ENCODE assay signal across 8 cellular contexts in genomic region chr11:6468712-6469495, GRCh38. TPM values are rescaled to one million over a fixed set of nuclear protein-coding genes. Genes with fewer than 3 reads are reported as not detected.
DNase-seq lines count a peak whose midpoint lies in the region; ATAC-seq and TF ChIP-seq lines count a peak whose summit lies in the region.

No MANE protein-coding gene starts in this region.

- peaks cover 16% of the 10 kb centered on the region for H3K36me3 Mint-ChIP-seq in CD8-positive, alpha-beta T cell

- no peak overlapping the region for H3K27ac ChIP-seq in SJSA1
- H3K27ac ChIP-seq in fibroblast of lung (ENCODE audit: insufficient read depth, low read length) = no peak overlapping the region
- no peak overlapping the region for H3K27ac ChIP-seq in CD8-positive, alpha-beta T cell (ENCODE audit: low read depth, low read length)

- H3K27me3 ChIP-seq in SJSA1 (replicated peaks) (no peaks in the 10 kb centered on the region), fibroblast of lung (ENCODE audit: control insufficient read depth, insufficient read depth, low read length) (no peaks in the 10 kb centered on the region), mucosa of stomach (ENCODE audit: control insufficient read depth, insufficient read depth, low read length) (no peaks in the 10 kb centered on the region)
- no peaks in the 10 kb centered on the region for H3K27me3 ChIP-seq in CD8-positive, alpha-beta T cell (ENCODE audit: insufficient read depth, low read length)

- H3K9me3 ChIP-seq in SJSA1 (replicated peaks) (no peaks in the 10 kb centered on the region), fibroblast of lung (ENCODE audit: control insufficient read depth, insufficient read depth, low read depth, low read length) (no peaks in the 10 kb centered on the region), mucosa of stomach (ENCODE audit: control insufficient read depth, low read length) (no peaks in the 10 kb centered on the region)
- H3K9me3 ChIP-seq in CD8-positive, alpha-beta T cell (ENCODE audit: low read length) = no peaks in the 10 kb centered on the region

- no peaks in the 10 kb centered on the region for H3K36me3 ChIP-seq in SJSA1
- H3K36me3 ChIP-seq in fibroblast of lung (ENCODE audit: control insufficient read depth, insufficient read depth, low read length) = peaks cover 4% of the 10 kb centered on the region
- H3K36me3 ChIP-seq in mucosa of stomach (ENCODE audit: control insufficient read depth, insufficient read depth, low read length) = no peaks in the 10 kb centered on the region
- peaks cover 4% of the 10 kb centered on the region for H3K36me3 ChIP-seq in CD8-positive, alpha-beta T cell (ENCODE audit: insufficient read depth, low read length)

- no peak overlapping the region for H3K27ac Mint-ChIP-seq in CD8-positive, alpha-beta T cell

- H3K4me1 ChIP-seq in SJSA1 (replicated peaks) = no peaks in the 10 kb centered on the region
- H3K4me1 ChIP-seq in fibroblast of lung (ENCODE audit: control insufficient read depth, extremely low read depth, insufficient read depth, low read length) = peaks cover 11% of the 10 kb centered on the region
- peaks cover 19% of the 10 kb centered on the region for H3K4me1 ChIP-seq in mucosa of stomach (ENCODE audit: control insufficient read depth, insufficient read depth, low read length)
- H3K4me1 ChIP-seq in CD8-positive, alpha-beta T cell (ENCODE audit: insufficient read depth, low read length) = peaks cover 9% of the 10 kb centered on the region

- H3K4me3 ChIP-seq in SJSA1 (no peak overlapping the region), fibroblast of lung (replicated peaks in 1 of 4; ENCODE audit: control extremely low read depth in 1 of 4, insufficient read depth in 1 of 4, low read depth in 3 of 4, low read length in 4 of 4) (no peak overlapping the region), mucosa of stomach (ENCODE audit: low read length) (no peak overlapping the region)
- H3K4me3 ChIP-seq in CD8-positive, alpha-beta T cell (ENCODE audit: low read depth, low read length) = no peak overlapping the region

- DNase-seq in Caki2 (ENCODE audit: low read depth) = peak; percentile 92
- DNase-seq in GM20000 (ENCODE audit: low spot score) = peak; percentile 87
- peak; percentile 90 for DNase-seq in HT-29 (ENCODE audit: low spot score)
- peak; percentile 39 to 58 for DNase-seq in SJSA1 (ENCODE audit: low read depth in 1 of 2, low spot score in 2 of 2)
- DNase-seq in fibroblast of lung (ENCODE audit: low read depth in 2 of 2) = peak; percentile 55 to 87
- no peak for DNase-seq in CD8-positive, alpha-beta T cell
- no peak for DNase-seq in activated CD4-positive, alpha-beta T cell treated with anti-CD3 and anti-CD28 coated beads, Interleukin-2, amount 50 U/mL, for 1 hour

- intact Hi-C loops in CD8-positive, alpha-beta T cell (cut with DNase I, micrococcal nuclease) = no loop called here

- H3K9me3 Mint-ChIP-seq in CD8-positive, alpha-beta T cell = no peaks in the 10 kb centered on the region

- H3K27me3 Mint-ChIP-seq in CD8-positive, alpha-beta T cell (ENCODE audit: low read depth) = no peaks in the 10 kb centered on the region

- no peaks in the 10 kb centered on the region for H4K20me1 ChIP-seq in fibroblast of lung (ENCODE audit: control insufficient read depth, extremely low read depth, insufficient read depth, low read length)

- H3K4me3 Mint-ChIP-seq in CD8-positive, alpha-beta T cell = no peak overlapping the region

- H2AFZ ChIP-seq in fibroblast of lung (ENCODE audit: low read length) = peak overlapping the region; percentile 78

- H3K4me2 ChIP-seq in fibroblast of lung (ENCODE audit: extremely low read depth, insufficient read depth, low read length) = peak overlapping the region; percentile 26

- CTCF ChIA-PET in CD8-positive, alpha-beta T cell (lab: Charles Lee) = interaction anchor here (1.4 kb wide), 1 partner anchor 16 kb away, joined by 3 read pairs; no protein-coding TSS in a partner anchor

- H3K9ac ChIP-seq in fibroblast of lung (ENCODE audit: insufficient read depth, low read length) = no peak overlapping the region
- H3K9ac ChIP-seq in mucosa of stomach (ENCODE audit: low read length) = peak overlapping the region; percentile 22

- peaks cover 11% of the 10 kb centered on the region for H3K79me2 ChIP-seq in fibroblast of lung (ENCODE audit: control insufficient read depth, insufficient read depth, low read length)

- in situ Hi-C loops in Caki2 (cut with HindIII; ENCODE audit: low pct_unique_long_range_greater_than_20kb, low sequenced_read_pairs) = no loop called here

- no peak for TF ChIP-seq CTCF in GM20000 (IDR thresholded peaks at IDR 0.05; ENCODE audit: extremely low read depth, missing control alignments)
- no peak for TF ChIP-seq CTCF in fibroblast of lung (conservative IDR thresholded peaks at IDR 0.05 in 1 of 2, IDR thresholded peaks at IDR 0.05 in 1 of 2; ENCODE audit: low read depth in 1 of 2, low read length in 2 of 2)
- no peak for TF ChIP-seq CTCF in CD8-positive, alpha-beta T cell (IDR thresholded peaks at IDR 0.05)

- no peak for ATAC-seq in CD8-positive, alpha-beta T cell

- peaks cover 16% of the 10 kb centered on the region for H3K4me1 Mint-ChIP-seq in CD8-positive, alpha-beta T cell (ENCODE audit: low read depth)

- POLR2A ChIA-PET in CD8-positive, alpha-beta T cell (lab: Charles Lee) = no interaction called here

RNA-seq across cellular contexts. Expression of gene TRIM3, which starts 4.8 kb away (rescaled TPM):
- 11.8 and 21.1 TPM in 2 replicates for total RNA-seq in Caki2 (2014; rRNA removed; shearing (Covaris generic); ENCODE audit: low replicate concordance)
- 34.5 and 37.9 TPM in 2 replicates for total RNA-seq in HT-29 (2014; rRNA removed; shearing (Covaris generic))
- total RNA-seq in SJSA1 (2014; rRNA removed; shearing (Covaris generic)) = 9.1 and 11.0 TPM in 2 replicates
- 24.1 and 29.7 TPM in 2 replicates for total RNA-seq in fibroblast of lung
- 11.4 and 11.8 TPM in 2 replicates for polyA plus RNA-seq in fibroblast of lung
- 11.9 and 14.3 TPM in 2 replicates for polyA plus RNA-seq in fibroblast of lung (2012)
- polyA minus RNA-seq in fibroblast of lung (ENCODE audit: low replicate concordance) = 18.2 and 25.5 TPM in 2 replicates
- total RNA-seq in CD8-positive, alpha-beta T cell = 10 to 100 TPM; 14.5 to 18.3 TPM

RNA-seq across cellular contexts. Expression of gene ARFIP2, which starts 12.2 kb away (rescaled TPM):
- 30.5 and 48.2 TPM in 2 replicates for total RNA-seq in Caki2 (2014; rRNA removed; shearing (Covaris generic); ENCODE audit: low replicate concordance)
- 131 and 140 TPM in 2 replicates for total RNA-seq in HT-29 (2014; rRNA removed; shearing (Covaris generic))
- 14.0 and 22.9 TPM in 2 replicates for total RNA-seq in SJSA1 (2014; rRNA removed; shearing (Covaris generic))
- 34.9 and 47.6 TPM in 2 replicates for total RNA-seq in fibroblast of lung
- polyA plus RNA-seq in fibroblast of lung = 72.4 and 75.5 TPM in 2 replicates
- polyA plus RNA-seq in fibroblast of lung (2012) = 55.4 and 57.7 TPM in 2 replicates
- 50.1 and 54.9 TPM in 2 replicates for polyA minus RNA-seq in fibroblast of lung (ENCODE audit: low replicate concordance)
- total RNA-seq in CD8-positive, alpha-beta T cell = 10 to 100 TPM; 76.5 to 89.7 TPM

RNA-seq across cellular contexts. Expression of gene TIMM10B, which starts 12.4 kb away (rescaled TPM):
- 20.3 and 21.4 TPM in 2 replicates for total RNA-seq in Caki2 (2014; rRNA removed; shearing (Covaris generic); ENCODE audit: low replicate concordance)
- 47.1 and 48.0 TPM in 2 replicates for total RNA-seq in HT-29 (2014; rRNA removed; shearing (Covaris generic))
- total RNA-seq in SJSA1 (2014; rRNA removed; shearing (Covaris generic)) = 5.6 and 19.1 TPM in 2 replicates
- total RNA-seq in fibroblast of lung = 38.5 and 47.4 TPM in 2 replicates
- 33.6 and 40.9 TPM in 2 replicates for polyA plus RNA-seq in fibroblast of lung
- polyA plus RNA-seq in fibroblast of lung (2012) = 27.9 and 31.7 TPM in 2 replicates
- 12.6 and 13.8 TPM in 2 replicates for polyA minus RNA-seq in fibroblast of lung (ENCODE audit: low replicate concordance)
- total RNA-seq in CD8-positive, alpha-beta T cell = 10 to 100 TPM; 68.6 to 73.0 TPM

RNA-seq across cellular contexts. Expression of gene HPX, which starts 28.1 kb away (rescaled TPM):
- 9.0 TPM in 1 of 2 replicates, not detected in the other for total RNA-seq in Caki2 (2014; rRNA removed; shearing (Covaris generic); ENCODE audit: low replicate concordance)
- total RNA-seq in HT-29 (2014; rRNA removed; shearing (Covaris generic)) = 0.25 TPM in 1 of 2 replicates, not detected in the other
- 0.32 TPM in 1 of 2 replicates, not detected in the other for total RNA-seq in SJSA1 (2014; rRNA removed; shearing (Covaris generic))
- total RNA-seq in fibroblast of lung = 0.26 and 0.83 TPM in 2 replicates
- polyA plus RNA-seq in fibroblast of lung = 0.18 and 0.28 TPM in 2 replicates
- polyA plus RNA-seq in fibroblast of lung (2012) = 0.17 and 0.22 TPM in 2 replicates
- polyA minus RNA-seq in fibroblast of lung (ENCODE audit: low replicate concordance) = not detected in 2 replicates
- under 1 TPM; 0.71 to 0.83 TPM for total RNA-seq in CD8-positive, alpha-beta T cell

RNA-seq across cellular contexts. Expression of gene DNHD1, which starts 28.2 kb away (rescaled TPM):
- total RNA-seq in Caki2 (2014; rRNA removed; shearing (Covaris generic); ENCODE audit: low replicate concordance) = 3.1 and 6.7 TPM in 2 replicates
- 4.5 and 8.8 TPM in 2 replicates for total RNA-seq in HT-29 (2014; rRNA removed; shearing (Covaris generic))
- total RNA-seq in SJSA1 (2014; rRNA removed; shearing (Covaris generic)) = 1.5 and 1.8 TPM in 2 replicates
- 7.2 and 14.7 TPM in 2 replicates for total RNA-seq in fibroblast of lung
- polyA plus RNA-seq in fibroblast of lung = 2.2 and 2.6 TPM in 2 replicates
- polyA plus RNA-seq in fibroblast of lung (2012) = 2.0 and 2.2 TPM in 2 replicates
- 23.3 and 25.6 TPM in 2 replicates for polyA minus RNA-seq in fibroblast of lung (ENCODE audit: low replicate concordance)
- 10 to 100 TPM; 34.6 to 41.1 TPM for total RNA-seq in CD8-positive, alpha-beta T cell

Comparison
In these comparisons a context has a peak if more than half of its experiments do, and no peak if none do; other contexts are left out.
1. DNase-seq: peak in Caki2 (single experiment), GM20000 (single experiment), HT-29 (single experiment), SJSA1 (2 of 2) and fibroblast of lung (2 of 2); none in CD8-positive, alpha-beta T cell (0 of 7) and activated CD4-positive, alpha-beta T cell treated with anti-CD3 and anti-CD28 coated beads, Interleukin-2, amount 50 U/mL, for 1 hour (single experiment).